Comparison of ENCODE assay signal across 7 cellular contexts in genomic region chr22:41563051-41563711, GRCh38. TPM values are rescaled to one million over a fixed set of nuclear protein-coding genes. Genes with fewer than 3 reads are reported as not detected.
DNase-seq lines count a peak whose midpoint lies in the region; ATAC-seq and TF ChIP-seq lines count a peak whose summit lies in the region.
"Had no signal": no experiment of that assay in that cellular context is flagged by ENCODE, and none has a peak within 500 bp of the region (broad histone marks: within the 10 kb centered on the region; RNA-seq: fewer than 3 reads in every experiment).

No MANE protein-coding gene starts in this region.

- H4K91ac ChIP-seq in mesenchymal stem cell (ENCODE audit: low read length): peak overlapping the region; percentile 48

- H2BK5ac ChIP-seq in mesenchymal stem cell (ENCODE audit: low read depth, low read length, poor library complexity, severe bottlenecking): peak overlapping the region; percentile 74

- no peaks in the 10 kb centered on the region for H3K9me3 Mint-ChIP-seq in nephron progenitor cell
- H3K9me3 Mint-ChIP-seq: T-cell had no signal

- H2BK12ac ChIP-seq in mesenchymal stem cell (ENCODE audit: low read length in 2 of 2): peak overlapping the region; percentile 79 to 94

- peak overlapping the region; percentile 70 to 92 for H3K18ac ChIP-seq in mesenchymal stem cell (ENCODE audit: low read depth in 1 of 2, low read length in 2 of 2)

- 0% methylated on average over 4 of the region's 10 CpGs for WGBS in mesenchymal stem cell

- peak overlapping the region; percentile 4 for H2BK120ac ChIP-seq in mesenchymal stem cell (ENCODE audit: low read depth, low read length)

- H3K4me1 Mint-ChIP-seq in nephron progenitor cell: peaks cover 51% of the 10 kb centered on the region
- H3K4me1 Mint-ChIP-seq: T-cell had no signal

- peak overlapping the region; percentile 76 to 78 for H3K4ac ChIP-seq in mesenchymal stem cell (ENCODE audit: low read depth in 1 of 2, low read length in 2 of 2)

- H3K79me1 ChIP-seq in mesenchymal stem cell (replicated peaks; ENCODE audit: low read length, poor library complexity, severe bottlenecking): no peaks in the 10 kb centered on the region

- in situ Hi-C loops in G401 (cut with HindIII; ENCODE audit: low sequenced_read_pairs): no loop called here

- peak overlapping the region; percentile 49 for H3K9ac ChIP-seq in mesenchymal stem cell (ENCODE audit: low read length)

- no peaks in the 10 kb centered on the region for H3K36me3 Mint-ChIP-seq in nephron progenitor cell (ENCODE audit: low read depth)
- H3K36me3 Mint-ChIP-seq: T-cell had no signal

- H3K4me3 ChIP-seq in mesenchymal stem cell (ENCODE audit: insufficient read depth in 1 of 2, low read depth in 1 of 2, low read length in 2 of 2): peak overlapping the region in 1 of 2 experiments; percentile 22

- peaks cover 47% of the 10 kb centered on the region for H3K4me1 ChIP-seq in mesenchymal stem cell (ENCODE audit: control insufficient read depth, insufficient read depth, low read depth, low read length)

- no peak overlapping the region for H2AFZ ChIP-seq in mesenchymal stem cell (ENCODE audit: low read depth, low read length)

- H3K27ac Mint-ChIP-seq in nephron progenitor cell: no peak overlapping the region
- H3K27ac Mint-ChIP-seq: T-cell had no signal

- no peak for ATAC-seq in GM21786 (IDR thresholded peaks at IDR 0.05; ENCODE audit: unreplicated experiment)
- ATAC-seq: T-cell had no signal

- peak overlapping the region; percentile 59 for H3K4me2 ChIP-seq in mesenchymal stem cell (ENCODE audit: low read length, poor library complexity, severe bottlenecking)

- peak overlapping the region; percentile 71 for H3K27ac ChIP-seq in mesenchymal stem cell (ENCODE audit: low read length, poor library complexity, severe bottlenecking)

- no peak overlapping the region for H2BK15ac ChIP-seq in mesenchymal stem cell (ENCODE audit: low read depth, poor library complexity, severe bottlenecking)

- no peak overlapping the region for H3K4me3 Mint-ChIP-seq in nephron progenitor cell
- H3K4me3 Mint-ChIP-seq: T-cell had no signal

- peak overlapping the region in 1 of 2 experiments; percentile 64 for H3K14ac ChIP-seq in mesenchymal stem cell (ENCODE audit: low read length in 2 of 2)

- H3K23ac ChIP-seq in mesenchymal stem cell (ENCODE audit: low read length in 2 of 2): no peak overlapping the region

- no peaks in the 10 kb centered on the region for H3K27me3 ChIP-seq in mesenchymal stem cell (ENCODE audit: control insufficient read depth in 1 of 2, insufficient read depth in 1 of 2, low read length in 2 of 2)

- no peaks in the 10 kb centered on the region for H3K36me3 ChIP-seq in mesenchymal stem cell (ENCODE audit: control insufficient read depth in 1 of 2, insufficient read depth in 2 of 2, low read depth in 1 of 2, low read length in 2 of 2)

- no peaks in the 10 kb centered on the region for H3K9me3 ChIP-seq in mesenchymal stem cell (ENCODE audit: control insufficient read depth, low read length)

- no peak for TF ChIP-seq CTCF in nephron progenitor cell (IDR thresholded peaks at IDR 0.05)

- H2AK5ac ChIP-seq in mesenchymal stem cell (ENCODE audit: low read length, severe bottlenecking): peak overlapping the region; percentile 84

- DNase-seq in G401 (ENCODE audit: low spot score) (peak; percentile 49), amniotic stem cell (lab: John Stamatoyannopoulos, UW) (peak; percentile 42), mesenchymal stem cell (peak; percentile 88), nephron progenitor cell (no peak), middle frontal gyrus (ENCODE audit: extremely low spot score, low spot score) (no peak)
- DNase-seq: T-cell had no signal

- peak overlapping the region; percentile 62 for H4K8ac ChIP-seq in mesenchymal stem cell (ENCODE audit: low read length)

- peaks cover 12% of the 10 kb centered on the region for H3K27me3 Mint-ChIP-seq in nephron progenitor cell (ENCODE audit: low read depth, poor library complexity)

RNA-seq across cellular contexts. Expression of gene CSDC2, which starts 2.4 kb away (rescaled TPM):
- total RNA-seq in G401 (2014; rRNA removed; shearing (Covaris generic)): 10.6 and 11.2 TPM in 2 replicates
- polyA plus RNA-seq in mesenchymal stem cell (2013, experiment 1 of 2): 2.4 TPM
- 2.5 TPM for polyA plus RNA-seq in mesenchymal stem cell (2013, experiment 2 of 2)

RNA-seq across cellular contexts. Expression of gene POLR3H, which starts 18.9 kb away (rescaled TPM):
- 33.8 and 35.3 TPM in 2 replicates for total RNA-seq in G401 (2014; rRNA removed; shearing (Covaris generic))
- polyA plus RNA-seq in mesenchymal stem cell (2013, experiment 1 of 2): 26.7 TPM
- 27.9 TPM for polyA plus RNA-seq in mesenchymal stem cell (2013, experiment 2 of 2)

RNA-seq across cellular contexts. Expression of gene PMM1, which starts 26.5 kb away (rescaled TPM):
- 21.8 and 46.8 TPM in 2 replicates for total RNA-seq in G401 (2014; rRNA removed; shearing (Covaris generic))
- polyA plus RNA-seq in mesenchymal stem cell (2013, experiment 1 of 2): 40.9 TPM
- polyA plus RNA-seq in mesenchymal stem cell (2013, experiment 2 of 2): 41.2 TPM

RNA-seq across cellular contexts. Expression of gene DESI1, which starts 57.7 kb away (rescaled TPM):
- total RNA-seq in G401 (2014; rRNA removed; shearing (Covaris generic)): 22.8 and 33.0 TPM in 2 replicates
- polyA plus RNA-seq in mesenchymal stem cell (2013, experiment 1 of 2): 26.3 TPM
- 26.7 TPM for polyA plus RNA-seq in mesenchymal stem cell (2013, experiment 2 of 2)

RNA-seq across cellular contexts. Expression of gene XRCC6, which starts 57.9 kb away (rescaled TPM):
- total RNA-seq in G401 (2014; rRNA removed; shearing (Covaris generic)): 647 and 807 TPM in 2 replicates
- 156 TPM for polyA plus RNA-seq in mesenchymal stem cell (2013, experiment 1 of 2)
- polyA plus RNA-seq in mesenchymal stem cell (2013, experiment 2 of 2): 159 TPM

Comparison
In these comparisons a context has a peak if more than half of its experiments do, and no peak if none do; other contexts are left out.
1. DNase-seq: peak in G401 (single experiment), amniotic stem cell (single experiment) and mesenchymal stem cell (single experiment); none in nephron progenitor cell (single experiment) and middle frontal gyrus (single experiment).